Comparison of ENCODE assay signal across 2 cellular contexts in the genomic region with DNA sequence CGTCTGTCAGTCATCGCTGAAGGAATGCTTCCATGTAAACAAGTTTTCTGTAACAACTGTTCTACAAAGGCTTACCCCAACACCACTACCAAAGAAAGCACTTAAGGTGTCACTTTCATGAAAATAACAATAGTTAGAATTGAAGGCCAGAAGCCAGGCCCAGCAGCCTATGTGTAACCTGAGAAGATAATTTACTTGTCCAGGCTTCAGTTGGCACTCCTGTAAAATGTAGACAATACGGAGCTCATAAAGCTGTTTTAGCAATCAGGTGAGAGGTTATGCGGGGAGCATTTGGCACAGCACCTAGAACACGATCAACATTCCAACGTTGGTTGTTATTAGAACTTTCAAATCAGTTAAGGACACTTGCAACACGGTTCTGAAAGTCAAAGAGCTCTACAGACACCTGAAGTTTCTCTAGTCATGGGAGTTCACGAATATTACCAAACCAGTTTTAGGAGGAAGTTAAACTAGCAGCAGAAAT.
A peak's percentile ranks its signal among the peaks of the same experiment; 100 is the strongest.
TF ChIP-seq lines count a peak whose summit lies in the region.

No MANE protein-coding gene starts in this region.

TF ChIP-seq in GM23338, 12 proteins besides CTCF, POLR2A, EP300 and RAD21 (continues in another document):
- TF ChIP-seq, protein P1, sequence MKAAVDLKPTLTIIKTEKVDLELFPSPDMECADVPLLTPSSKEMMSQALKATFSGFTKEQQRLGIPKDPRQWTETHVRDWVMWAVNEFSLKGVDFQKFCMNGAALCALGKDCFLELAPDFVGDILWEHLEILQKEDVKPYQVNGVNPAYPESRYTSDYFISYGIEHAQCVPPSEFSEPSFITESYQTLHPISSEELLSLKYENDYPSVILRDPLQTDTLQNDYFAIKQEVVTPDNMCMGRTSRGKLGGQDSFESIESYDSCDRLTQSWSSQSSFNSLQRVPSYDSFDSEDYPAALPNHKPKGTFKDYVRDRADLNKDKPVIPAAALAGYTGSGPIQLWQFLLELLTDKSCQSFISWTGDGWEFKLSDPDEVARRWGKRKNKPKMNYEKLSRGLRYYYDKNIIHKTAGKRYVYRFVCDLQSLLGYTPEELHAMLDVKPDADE (IDR thresholded peaks at IDR 0.05): no peak
- TF ChIP-seq ZNF114 (CRISPR knock-in tag; IDR thresholded peaks at IDR 0.05): no peak
- TF ChIP-seq, protein P2, sequence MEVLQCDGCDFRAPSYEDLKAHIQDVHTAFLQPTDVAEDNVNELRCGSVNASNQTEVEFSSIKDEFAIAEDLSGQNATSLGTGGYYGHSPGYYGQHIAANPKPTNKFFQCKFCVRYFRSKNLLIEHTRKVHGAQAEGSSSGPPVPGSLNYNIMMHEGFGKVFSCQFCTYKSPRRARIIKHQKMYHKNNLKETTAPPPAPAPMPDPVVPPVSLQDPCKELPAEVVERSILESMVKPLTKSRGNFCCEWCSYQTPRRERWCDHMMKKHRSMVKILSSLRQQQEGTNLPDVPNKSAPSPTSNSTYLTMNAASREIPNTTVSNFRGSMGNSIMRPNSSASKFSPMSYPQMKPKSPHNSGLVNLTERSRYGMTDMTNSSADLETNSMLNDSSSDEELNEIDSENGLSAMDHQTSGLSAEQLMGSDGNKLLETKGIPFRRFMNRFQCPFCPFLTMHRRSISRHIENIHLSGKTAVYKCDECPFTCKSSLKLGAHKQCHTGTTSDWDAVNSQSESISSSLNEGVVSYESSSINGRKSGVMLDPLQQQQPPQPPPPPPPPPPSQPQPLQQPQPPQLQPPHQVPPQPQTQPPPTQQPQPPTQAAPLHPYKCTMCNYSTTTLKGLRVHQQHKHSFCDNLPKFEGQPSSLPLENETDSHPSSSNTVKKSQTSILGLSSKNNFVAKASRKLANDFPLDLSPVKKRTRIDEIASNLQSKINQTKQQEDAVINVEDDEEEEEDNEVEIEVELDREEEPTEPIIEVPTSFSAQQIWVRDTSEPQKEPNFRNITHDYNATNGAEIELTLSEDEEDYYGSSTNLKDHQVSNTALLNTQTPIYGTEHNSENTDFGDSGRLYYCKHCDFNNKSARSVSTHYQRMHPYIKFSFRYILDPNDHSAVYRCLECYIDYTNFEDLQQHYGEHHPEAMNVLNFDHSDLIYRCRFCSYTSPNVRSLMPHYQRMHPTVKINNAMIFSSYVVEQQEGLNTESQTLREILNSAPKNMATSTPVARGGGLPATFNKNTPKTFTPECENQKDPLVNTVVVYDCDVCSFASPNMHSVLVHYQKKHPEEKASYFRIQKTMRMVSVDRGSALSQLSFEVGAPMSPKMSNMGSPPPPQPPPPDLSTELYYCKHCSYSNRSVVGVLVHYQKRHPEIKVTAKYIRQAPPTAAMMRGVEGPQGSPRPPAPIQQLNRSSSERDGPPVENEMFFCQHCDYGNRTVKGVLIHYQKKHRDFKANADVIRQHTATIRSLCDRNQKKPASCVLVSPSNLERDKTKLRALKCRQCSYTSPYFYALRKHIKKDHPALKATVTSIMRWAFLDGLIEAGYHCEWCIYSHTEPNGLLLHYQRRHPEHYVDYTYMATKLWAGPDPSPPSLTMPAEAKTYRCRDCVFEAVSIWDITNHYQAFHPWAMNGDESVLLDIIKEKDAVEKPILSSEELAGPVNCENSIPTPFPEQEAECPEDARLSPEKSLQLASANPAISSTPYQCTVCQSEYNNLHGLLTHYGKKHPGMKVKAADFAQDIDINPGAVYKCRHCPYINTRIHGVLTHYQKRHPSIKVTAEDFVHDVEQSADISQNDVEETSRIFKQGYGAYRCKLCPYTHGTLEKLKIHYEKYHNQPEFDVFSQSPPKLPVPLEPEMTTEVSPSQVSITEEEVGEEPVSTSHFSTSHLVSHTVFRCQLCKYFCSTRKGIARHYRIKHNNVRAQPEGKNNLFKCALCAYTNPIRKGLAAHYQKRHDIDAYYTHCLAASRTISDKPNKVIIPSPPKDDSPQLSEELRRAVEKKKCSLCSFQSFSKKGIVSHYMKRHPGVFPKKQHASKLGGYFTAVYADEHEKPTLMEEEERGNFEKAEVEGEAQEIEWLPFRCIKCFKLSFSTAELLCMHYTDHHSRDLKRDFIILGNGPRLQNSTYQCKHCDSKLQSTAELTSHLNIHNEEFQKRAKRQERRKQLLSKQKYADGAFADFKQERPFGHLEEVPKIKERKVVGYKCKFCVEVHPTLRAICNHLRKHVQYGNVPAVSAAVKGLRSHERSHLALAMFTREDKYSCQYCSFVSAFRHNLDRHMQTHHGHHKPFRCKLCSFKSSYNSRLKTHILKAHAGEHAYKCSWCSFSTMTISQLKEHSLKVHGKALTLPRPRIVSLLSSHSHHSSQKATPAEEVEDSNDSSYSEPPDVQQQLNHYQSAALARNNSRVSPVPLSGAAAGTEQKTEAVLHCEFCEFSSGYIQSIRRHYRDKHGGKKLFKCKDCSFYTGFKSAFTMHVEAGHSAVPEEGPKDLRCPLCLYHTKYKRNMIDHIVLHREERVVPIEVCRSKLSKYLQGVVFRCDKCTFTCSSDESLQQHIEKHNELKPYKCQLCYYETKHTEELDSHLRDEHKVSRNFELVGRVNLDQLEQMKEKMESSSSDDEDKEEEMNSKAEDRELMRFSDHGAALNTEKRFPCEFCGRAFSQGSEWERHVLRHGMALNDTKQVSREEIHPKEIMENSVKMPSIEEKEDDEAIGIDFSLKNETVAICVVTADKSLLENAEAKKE (CRISPR knock-in tag; IDR thresholded peaks at IDR 0.05): no peak
- no peak for TF ChIP-seq ZNF331 (CRISPR knock-in tag; IDR thresholded peaks at IDR 0.05; ENCODE audit: low read depth)
- TF ChIP-seq EZH2phosphoT487 (IDR thresholded peaks at IDR 0.05; ENCODE audit: unreplicated experiment): no peak
- TF ChIP-seq EZH2 (IDR thresholded peaks at IDR 0.05; ENCODE audit: low read depth, unreplicated experiment): no peak
- no peak for TF ChIP-seq STAT1 (IDR thresholded peaks at IDR 0.05; ENCODE audit: unreplicated experiment)
- no peak for TF ChIP-seq POLR2AphosphoS5 (IDR thresholded peaks at IDR 0.05; ENCODE audit: low read depth)
- TF ChIP-seq, protein P3, sequence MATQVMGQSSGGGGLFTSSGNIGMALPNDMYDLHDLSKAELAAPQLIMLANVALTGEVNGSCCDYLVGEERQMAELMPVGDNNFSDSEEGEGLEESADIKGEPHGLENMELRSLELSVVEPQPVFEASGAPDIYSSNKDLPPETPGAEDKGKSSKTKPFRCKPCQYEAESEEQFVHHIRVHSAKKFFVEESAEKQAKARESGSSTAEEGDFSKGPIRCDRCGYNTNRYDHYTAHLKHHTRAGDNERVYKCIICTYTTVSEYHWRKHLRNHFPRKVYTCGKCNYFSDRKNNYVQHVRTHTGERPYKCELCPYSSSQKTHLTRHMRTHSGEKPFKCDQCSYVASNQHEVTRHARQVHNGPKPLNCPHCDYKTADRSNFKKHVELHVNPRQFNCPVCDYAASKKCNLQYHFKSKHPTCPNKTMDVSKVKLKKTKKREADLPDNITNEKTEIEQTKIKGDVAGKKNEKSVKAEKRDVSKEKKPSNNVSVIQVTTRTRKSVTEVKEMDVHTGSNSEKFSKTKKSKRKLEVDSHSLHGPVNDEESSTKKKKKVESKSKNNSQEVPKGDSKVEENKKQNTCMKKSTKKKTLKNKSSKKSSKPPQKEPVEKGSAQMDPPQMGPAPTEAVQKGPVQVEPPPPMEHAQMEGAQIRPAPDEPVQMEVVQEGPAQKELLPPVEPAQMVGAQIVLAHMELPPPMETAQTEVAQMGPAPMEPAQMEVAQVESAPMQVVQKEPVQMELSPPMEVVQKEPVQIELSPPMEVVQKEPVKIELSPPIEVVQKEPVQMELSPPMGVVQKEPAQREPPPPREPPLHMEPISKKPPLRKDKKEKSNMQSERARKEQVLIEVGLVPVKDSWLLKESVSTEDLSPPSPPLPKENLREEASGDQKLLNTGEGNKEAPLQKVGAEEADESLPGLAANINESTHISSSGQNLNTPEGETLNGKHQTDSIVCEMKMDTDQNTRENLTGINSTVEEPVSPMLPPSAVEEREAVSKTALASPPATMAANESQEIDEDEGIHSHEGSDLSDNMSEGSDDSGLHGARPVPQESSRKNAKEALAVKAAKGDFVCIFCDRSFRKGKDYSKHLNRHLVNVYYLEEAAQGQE (IDR thresholded peaks at IDR 0.05; ENCODE audit: unreplicated experiment): no peak
- TF ChIP-seq CREB1 (CRISPR knock-in tag; IDR thresholded peaks at IDR 0.05; ENCODE audit: low read depth): no peak

TF ChIP-seq in GM12878, 131 proteins besides CTCF, POLR2A, EP300 and RAD21:
- TF ChIP-seq, protein P4, sequence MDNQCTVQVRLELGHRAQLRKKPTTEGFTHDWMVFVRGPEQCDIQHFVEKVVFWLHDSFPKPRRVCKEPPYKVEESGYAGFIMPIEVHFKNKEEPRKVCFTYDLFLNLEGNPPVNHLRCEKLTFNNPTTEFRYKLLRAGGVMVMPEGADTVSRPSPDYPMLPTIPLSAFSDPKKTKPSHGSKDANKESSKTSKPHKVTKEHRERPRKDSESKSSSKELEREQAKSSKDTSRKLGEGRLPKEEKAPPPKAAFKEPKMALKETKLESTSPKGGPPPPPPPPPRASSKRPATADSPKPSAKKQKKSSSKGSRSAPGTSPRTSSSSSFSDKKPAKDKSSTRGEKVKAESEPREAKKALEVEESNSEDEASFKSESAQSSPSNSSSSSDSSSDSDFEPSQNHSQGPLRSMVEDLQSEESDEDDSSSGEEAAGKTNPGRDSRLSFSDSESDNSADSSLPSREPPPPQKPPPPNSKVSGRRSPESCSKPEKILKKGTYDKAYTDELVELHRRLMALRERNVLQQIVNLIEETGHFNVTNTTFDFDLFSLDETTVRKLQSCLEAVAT (IDR thresholded peaks at IDR 0.05): peak; percentile 33; the same call in 1 of the 2 replicates
- TF ChIP-seq ZZZ3 (IDR thresholded peaks at IDR 0.05; ENCODE audit: control insufficient read depth, insufficient read length, low read depth): no peak
